37 cellular contexts compared by ENCODE assay signal in genomic region chr6:156350337-156350736, GRCh38.
"Had no signal": no experiment of that assay in that cellular context is flagged by ENCODE, and none has a peak within 500 bp of the region (broad histone marks: within the 10 kb centered on the region; RNA-seq: fewer than 3 reads in every experiment).

No MANE protein-coding gene starts in this region.

- H3K9me3 ChIP-seq: adrenal gland, ascending aorta, body of pancreas, breast epithelium had no signal

- H3K9me3 Mint-ChIP-seq: activated naive CD4-positive, alpha-beta T cell treated with anti-CD3 and anti-CD28 coated beads for 36 hours; activated naive CD4-positive, alpha-beta T cell treated with anti-CD3 and anti-CD28 coated beads, Interleukin-2, amount 10 ng/mL, durations not matched to agents 7 days and 5 days; activated naive CD4-positive, alpha-beta T cell treated with anti-CD3 and anti-CD28 coated beads, Interleukin-2, amount 50 U/mL, for 24 hours; activated naive CD4-positive, alpha-beta T cell treated with anti-CD3 and anti-CD28 coated beads, Interleukin-2, amount 50 U/mL, for 72 hours; activated naive CD8-positive, alpha-beta T cell treated with anti-CD3 and anti-CD28 coated beads for 36 hours; activated naive CD8-positive, alpha-beta T cell treated with anti-CD3 and anti-CD28 coated beads, Interleukin-2, amount 50 U/mL, for 24 hours; activated T-cell treated with anti-CD3 and anti-CD28 coated beads, Interleukin-2, amount 50 U/mL, for 24 hours; activated T-cell treated with anti-CD3 and anti-CD28 coated beads, Interleukin-2, amount 50 U/mL, for 4 hours; activated T-cell treated with anti-CD3 and anti-CD28 coated beads, Interleukin-2, amount 50 U/mL, for 72 hours; activated T-helper 1 cell treated with anti-CD3 and anti-CD28 coated beads, Interleukin-12 subunit alpha, Interleukin-12 subunit beta, Interleukin-2, Interleukin-4 antibody, amounts not matched to agents 30 ng/mL and 10 ng/mL and 1 ng/mL, durations not matched to agents 14 hours and 24 hours and 36 hours; activated T-helper 2 cell treated with anti-CD3 and anti-CD28 coated beads, Interferon-gamma antibody, Interleukin-2, Interleukin-4, amounts not matched to agents 10 μg/mL and 5 μg/mL and 100 μg/mL, durations not matched to agents 14 hours and 24 hours and 36 hours; central memory CD8-positive, alpha-beta T cell had no signal

- H3K27ac Mint-ChIP-seq: activated naive CD4-positive, alpha-beta T cell treated with anti-CD3 and anti-CD28 coated beads for 36 hours; activated naive CD4-positive, alpha-beta T cell treated with anti-CD3 and anti-CD28 coated beads, Interleukin-2, amount 10 ng/mL, durations not matched to agents 7 days and 5 days; activated naive CD4-positive, alpha-beta T cell treated with anti-CD3 and anti-CD28 coated beads, Interleukin-2, amount 50 U/mL, for 24 hours; activated naive CD4-positive, alpha-beta T cell treated with anti-CD3 and anti-CD28 coated beads, Interleukin-2, amount 50 U/mL, for 72 hours; activated naive CD8-positive, alpha-beta T cell; activated naive CD8-positive, alpha-beta T cell treated with anti-CD3 and anti-CD28 coated beads for 36 hours; activated naive CD8-positive, alpha-beta T cell treated with anti-CD3 and anti-CD28 coated beads, Interleukin-2, amount 10 ng/mL, durations not matched to agents 7 days and 5 days; activated naive CD8-positive, alpha-beta T cell treated with anti-CD3 and anti-CD28 coated beads, Interleukin-2, amount 50 U/mL, for 24 hours; activated T-cell treated with anti-CD3 and anti-CD28 coated beads, Interleukin-2, amount 50 U/mL, for 24 hours; activated T-cell treated with anti-CD3 and anti-CD28 coated beads, Interleukin-2, amount 50 U/mL, for 72 hours; activated T-helper 1 cell treated with anti-CD3 and anti-CD28 coated beads, Interleukin-12 subunit alpha, Interleukin-12 subunit beta, Interleukin-2, Interleukin-4 antibody, amounts not matched to agents 30 ng/mL and 10 ng/mL and 1 ng/mL, durations not matched to agents 14 hours and 24 hours and 36 hours; activated T-helper 17 cell treated with anti-CD3 and anti-CD28 coated beads, Interleukin-2, amount 50 U/mL, for 72 hours; activated T-helper 2 cell treated with anti-CD3 and anti-CD28 coated beads, Interferon-gamma antibody, Interleukin-2, Interleukin-4, amounts not matched to agents 10 μg/mL and 5 μg/mL and 100 μg/mL, durations not matched to agents 14 hours and 24 hours and 36 hours; brain had no signal

- H3K27me3 Mint-ChIP-seq: activated naive CD4-positive, alpha-beta T cell treated with anti-CD3 and anti-CD28 coated beads, Interleukin-2, amount 10 ng/mL, durations not matched to agents 7 days and 5 days; activated naive CD4-positive, alpha-beta T cell treated with anti-CD3 and anti-CD28 coated beads, Interleukin-2, amount 50 U/mL, for 24 hours; activated naive CD8-positive, alpha-beta T cell treated with anti-CD3 and anti-CD28 coated beads, Interleukin-2, amount 50 U/mL, for 24 hours; activated T-cell treated with anti-CD3 and anti-CD28 coated beads, Interleukin-2, amount 50 U/mL, for 24 hours; activated T-helper 17 cell treated with anti-CD3 and anti-CD28 coated beads, Interleukin-2, amount 50 U/mL, for 72 hours; brain had no signal

- H3K27ac ChIP-seq: adrenal gland, ascending aorta, body of pancreas, brain microvascular endothelial cell, breast epithelium, cardiac muscle cell had no signal

- H3K4me1 Mint-ChIP-seq: activated naive CD8-positive, alpha-beta T cell treated with anti-CD3 and anti-CD28 coated beads for 36 hours; activated naive CD8-positive, alpha-beta T cell treated with anti-CD3 and anti-CD28 coated beads, Interleukin-2, amount 10 ng/mL, durations not matched to agents 7 days and 5 days; activated T-helper 17 cell treated with anti-CD3 and anti-CD28 coated beads, Interleukin-2, amount 50 U/mL, for 72 hours; central memory CD8-positive, alpha-beta T cell had no signal

- H3K36me3 Mint-ChIP-seq: activated naive CD4-positive, alpha-beta T cell treated with anti-CD3 and anti-CD28 coated beads, Interleukin-2, amount 10 ng/mL, durations not matched to agents 7 days and 5 days; activated naive CD4-positive, alpha-beta T cell treated with anti-CD3 and anti-CD28 coated beads, Interleukin-2, amount 50 U/mL, for 24 hours; activated naive CD4-positive, alpha-beta T cell treated with anti-CD3 and anti-CD28 coated beads, Interleukin-2, amount 50 U/mL, for 72 hours; activated naive CD8-positive, alpha-beta T cell; activated naive CD8-positive, alpha-beta T cell treated with anti-CD3 and anti-CD28 coated beads, Interleukin-2, amount 10 ng/mL, durations not matched to agents 7 days and 5 days; brain had no signal

- H3K4me1 ChIP-seq: adrenal gland, ascending aorta, body of pancreas, breast epithelium had no signal

- H3K27me3 ChIP-seq: adrenal gland, ascending aorta, body of pancreas, brain microvascular endothelial cell, breast epithelium, cardiac muscle cell had no signal

- H3K4me3 Mint-ChIP-seq: activated naive CD4-positive, alpha-beta T cell treated with anti-CD3 and anti-CD28 coated beads for 36 hours; activated naive CD4-positive, alpha-beta T cell treated with anti-CD3 and anti-CD28 coated beads, Interleukin-2, amount 10 ng/mL, durations not matched to agents 7 days and 5 days; activated naive CD4-positive, alpha-beta T cell treated with anti-CD3 and anti-CD28 coated beads, Interleukin-2, amount 50 U/mL, for 24 hours; activated naive CD8-positive, alpha-beta T cell; activated naive CD8-positive, alpha-beta T cell treated with anti-CD3 and anti-CD28 coated beads for 36 hours; activated naive CD8-positive, alpha-beta T cell treated with anti-CD3 and anti-CD28 coated beads, Interleukin-2, amount 10 ng/mL, durations not matched to agents 7 days and 5 days; activated naive CD8-positive, alpha-beta T cell treated with anti-CD3 and anti-CD28 coated beads, Interleukin-2, amount 50 U/mL, for 24 hours; activated T-cell treated with anti-CD3 and anti-CD28 coated beads, Interleukin-2, amount 50 U/mL, for 24 hours; activated T-cell treated with anti-CD3 and anti-CD28 coated beads, Interleukin-2, amount 50 U/mL, for 4 hours; activated T-cell treated with anti-CD3 and anti-CD28 coated beads, Interleukin-2, amount 50 U/mL, for 72 hours; activated T-helper 1 cell treated with anti-CD3 and anti-CD28 coated beads, Interleukin-12 subunit alpha, Interleukin-12 subunit beta, Interleukin-2, Interleukin-4 antibody, amounts not matched to agents 30 ng/mL and 10 ng/mL and 1 ng/mL, durations not matched to agents 14 hours and 24 hours and 36 hours; activated T-helper 17 cell treated with anti-CD3 and anti-CD28 coated beads, Interleukin-2, amount 50 U/mL, for 72 hours; brain; central memory CD8-positive, alpha-beta T cell had no signal

- DNase-seq: activated effector memory CD4-positive, alpha-beta T cell treated with anti-CD3 and anti-CD28 coated beads, Interleukin-2, amount 50 U/mL, for 16 hours; activated effector memory CD4-positive, alpha-beta T cell treated with Interleukin-2 at 50 U/mL for 16 hours; activated gamma-delta T cell; activated gamma-delta T cell treated with Interleukin-2 at 50 U/mL for 16 hours; activated naive CD4-positive, alpha-beta T cell treated with anti-CD3 and anti-CD28 coated beads for 36 hours; activated naive CD4-positive, alpha-beta T cell treated with anti-CD3 and anti-CD28 coated beads, Interleukin-2, amount 10 ng/mL, durations not matched to agents 7 days and 5 days; activated naive CD4-positive, alpha-beta T cell treated with anti-CD3 and anti-CD28 coated beads, Interleukin-2, amount 50 U/mL, for 16 hours; activated naive CD4-positive, alpha-beta T cell treated with Interleukin-2 at 50 U/mL for 16 hours; activated naive CD8-positive, alpha-beta T cell treated with anti-CD3 and anti-CD28 coated beads for 36 hours; activated naive CD8-positive, alpha-beta T cell treated with anti-CD3 and anti-CD28 coated beads, Interleukin-2, amount 10 ng/mL, durations not matched to agents 7 days and 5 days; activated naive CD8-positive, alpha-beta T cell treated with anti-CD3 and anti-CD28 coated beads, Interleukin-2, amount 50 U/mL, for 24 hours; activated T-cell treated with anti-CD3 and anti-CD28 coated beads, Interleukin-2, amount 50 U/mL, for 1 hour; activated T-cell treated with anti-CD3 and anti-CD28 coated beads, Interleukin-2, amount 50 U/mL, for 24 hours; activated T-cell treated with anti-CD3 and anti-CD28 coated beads, Interleukin-2, amount 50 U/mL, for 4 hours; activated T-cell treated with anti-CD3 and anti-CD28 coated beads, Interleukin-2, amount 50 U/mL, for 48 hours; activated T-cell treated with anti-CD3 and anti-CD28 coated beads, Interleukin-2, amount 50 U/mL, for 72 hours; adrenal gland; amniotic stem cell; amygdala; anterior cingulate cortex; aorta; body of pancreas; brain microvascular endothelial cell; caudate nucleus; central memory CD4-positive, alpha-beta T cell; cerebellar nuclear complex had no signal

- H3K36me3 ChIP-seq: adrenal gland, ascending aorta, brain microvascular endothelial cell, breast epithelium, cardiac muscle cell had no signal

- H3K4me3 ChIP-seq: adrenal gland, ascending aorta, body of pancreas, breast epithelium, cardiac muscle cell had no signal
